9 cellular contexts compared by ENCODE assay signal in the genomic region with DNA sequence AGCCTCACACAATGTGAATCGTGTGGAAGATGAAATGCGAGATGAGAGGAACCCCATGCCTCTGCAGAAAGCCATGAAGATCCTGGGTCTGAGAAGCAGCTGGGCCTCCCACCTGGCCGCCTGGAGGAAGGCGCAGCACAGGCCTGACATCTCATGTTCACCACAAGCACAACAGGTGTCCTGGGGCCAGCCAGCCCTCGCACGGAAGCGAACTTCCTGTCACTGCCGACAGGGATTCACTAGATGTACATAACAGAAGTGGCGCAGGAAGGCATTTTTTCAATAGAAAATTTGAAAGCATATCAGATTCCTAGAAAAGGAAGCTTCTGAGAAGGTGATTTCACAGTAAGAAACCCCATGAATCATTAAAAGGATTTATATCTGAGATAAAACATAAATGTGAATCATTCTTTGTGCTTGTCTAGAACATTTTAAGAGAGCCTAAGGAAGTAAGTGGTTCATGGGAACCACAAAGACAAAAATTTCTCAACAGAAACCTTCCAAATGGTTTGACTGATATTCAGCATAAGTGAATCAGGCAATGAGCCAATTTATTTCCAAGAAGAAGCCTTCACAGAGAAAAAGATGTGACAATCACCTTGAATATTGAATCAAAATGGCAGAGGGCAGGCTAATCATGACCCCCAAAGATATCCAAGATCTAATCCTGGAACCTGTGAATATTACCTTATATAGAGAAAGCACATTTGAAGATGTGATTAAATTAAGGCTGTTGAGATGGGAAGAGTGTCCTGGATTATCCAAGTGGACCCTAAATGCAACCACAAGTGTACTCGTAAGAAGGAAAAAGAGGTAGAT.
DNase-seq lines count a peak whose midpoint lies in the region; ATAC-seq and TF ChIP-seq lines count a peak whose summit lies in the region.
"Had no signal": no experiment of that assay in that cellular context is flagged by ENCODE, and none has a peak within 500 bp of the region (broad histone marks: within the 10 kb centered on the region; RNA-seq: fewer than 3 reads in every experiment).

No MANE protein-coding gene starts in this region.

- H3K36me3 ChIP-seq in SU-DHL-6 (ENCODE audit: low read length) = no peaks in the 10 kb centered on the region
- H3K36me3 ChIP-seq: adrenal gland had no signal

- no peak overlapping the region for H2AFZ ChIP-seq in SU-DHL-6 (ENCODE audit: low read depth, low read length, severe bottlenecking)

- H3K27me3 ChIP-seq in SU-DHL-6 (ENCODE audit: low read length) = no peaks in the 10 kb centered on the region
- H3K27me3 ChIP-seq: adrenal gland had no signal

- no peak for TF ChIP-seq CTCF in SU-DHL-6 (IDR thresholded peaks at IDR 0.05; ENCODE audit: insufficient read depth, low read length, poor library complexity, severe bottlenecking)

- H3K27ac Mint-ChIP-seq in activated naive CD4-positive, alpha-beta T cell treated with anti-CD3 and anti-CD28 coated beads, Interleukin-2, amount 50 U/mL, for 72 hours = peak overlapping the region; percentile 92 to 97

- no peak for TF ChIP-seq POLR2A in erythroblast (IDR thresholded peaks at IDR 0.05; ENCODE audit: low read length)

- no peaks in the 10 kb centered on the region for H3K9me3 ChIP-seq in SU-DHL-6 (ENCODE audit: insufficient read depth, low read length)
- H3K9me3 ChIP-seq: adrenal gland had no signal

- peaks cover 10 to 36% of the 10 kb centered on the region in 2 donors for H3K36me3 Mint-ChIP-seq in activated naive CD4-positive, alpha-beta T cell treated with anti-CD3 and anti-CD28 coated beads, Interleukin-2, amount 50 U/mL, for 72 hours

- H3K79me2 ChIP-seq in SU-DHL-6 (ENCODE audit: insufficient read depth, low read length) = no peaks in the 10 kb centered on the region

- no peak overlapping the region for H3K4me3 ChIP-seq in SU-DHL-6 (ENCODE audit: insufficient read depth, low read length, poor library complexity, severe bottlenecking)
- H3K4me3 ChIP-seq: adrenal gland had no signal

- peak; percentile 98 for ATAC-seq in GM19043 (IDR thresholded peaks at IDR 0.05; ENCODE audit: low read depth, unreplicated experiment)
- peak; percentile 99 for ATAC-seq in HG03045 (IDR thresholded peaks at IDR 0.05; ENCODE audit: unreplicated experiment)
- ATAC-seq in activated naive CD4-positive, alpha-beta T cell treated with anti-CD3 and anti-CD28 coated beads, Interleukin-2, amount 50 U/mL, for 72 hours = peak; percentile 86 to 87

- DNase-seq in activated naive CD4-positive, alpha-beta T cell treated with anti-CD3 and anti-CD28 coated beads, Interleukin-2, amount 50 U/mL, for 72 hours (ENCODE audit: low spot score in 2 of 2) = peak; percentile 78 to 87
- DNase-seq in stimulated activated CD4-positive, alpha-beta T cell treated with anti-CD3 and anti-CD28 coated beads, Interleukin-2, amount 100 ng/mL, for 24 hours = peak; percentile 74 to 83
- DNase-seq in glomerular visceral epithelial cell (ENCODE audit: extremely low spot score) (no peak), erythroblast (lab: John Stamatoyannopoulos, UW) (no peak), COR-L47 (lab: John Stamatoyannopoulos, UW) (no peak)

- H3K4me2 ChIP-seq in SU-DHL-6 (ENCODE audit: low read depth, low read length, poor library complexity, severe bottlenecking) = peak overlapping the region; percentile 32

- peaks cover 11 to 23% of the 10 kb centered on the region in 2 donors for H3K9me3 Mint-ChIP-seq in activated naive CD4-positive, alpha-beta T cell treated with anti-CD3 and anti-CD28 coated beads, Interleukin-2, amount 50 U/mL, for 72 hours

- no peaks in the 10 kb centered on the region for H3K9me2 ChIP-seq in SU-DHL-6 (replicated peaks; ENCODE audit: insufficient read depth, low read length)

- no peak overlapping the region for H3K9ac ChIP-seq in SU-DHL-6 (ENCODE audit: low read length)

- H4K20me1 ChIP-seq in SU-DHL-6 (ENCODE audit: low read depth, low read length) = no peaks in the 10 kb centered on the region

- no peaks in the 10 kb centered on the region for H3F3A ChIP-seq in SU-DHL-6 (ENCODE audit: insufficient read depth)

- H3K27ac ChIP-seq in SU-DHL-6 (ENCODE audit: low read depth, low read length) = no peak overlapping the region
- H3K27ac ChIP-seq: adrenal gland had no signal

Comparison
In these comparisons a context has a peak if more than half of its experiments do, and no peak if none do; other contexts are left out.
1. DNase-seq: peak in activated naive CD4-positive, alpha-beta T cell treated with anti-CD3 and anti-CD28 coated beads, Interleukin-2, amount 50 U/mL, for 72 hours (2 of 2) and stimulated activated CD4-positive, alpha-beta T cell treated with anti-CD3 and anti-CD28 coated beads, Interleukin-2, amount 100 ng/mL, for 24 hours (2 of 2); none in glomerular visceral epithelial cell (single experiment), erythroblast (0 of 2) and COR-L47 (single experiment).
2. Peak in every context shown above with its lines, with median percentiles within 50 percentile points of each other: ATAC-seq.